21 cellular contexts compared by ENCODE assay signal in the genomic region with DNA sequence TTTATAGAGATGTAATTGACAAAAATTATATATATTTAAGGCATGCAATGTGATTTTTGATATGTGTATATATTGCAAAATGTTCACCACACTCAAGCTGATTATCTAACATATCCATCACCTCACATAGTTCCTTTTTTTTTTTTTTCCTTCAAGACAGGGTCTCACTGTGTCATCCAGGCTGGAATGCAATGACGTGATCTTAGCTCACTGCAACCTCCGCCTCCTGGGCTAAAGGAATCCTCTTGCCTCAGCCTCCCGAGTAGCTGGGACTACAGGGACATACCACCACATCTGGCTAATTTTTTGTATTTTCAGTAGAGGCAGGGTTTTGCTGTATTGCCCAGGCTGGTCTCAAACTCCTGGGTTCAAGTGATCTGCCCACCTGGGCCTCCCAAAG.
DNase-seq lines count a peak whose midpoint lies in the region; ATAC-seq, FAIRE-seq and TF ChIP-seq lines count a peak whose summit lies in the region.
"Had no signal": no experiment of that assay in that cellular context is flagged by ENCODE, and none has a peak within 500 bp of the region (broad histone marks: within the 10 kb centered on the region; RNA-seq: fewer than 3 reads in every experiment).

No MANE protein-coding gene starts in this region.

- TF ChIP-seq CTCF in psoas muscle (IDR thresholded peaks at IDR 0.05) = no peak

- WGBS in psoas muscle, 3 donors = 36 to 83% (median 44%) methylated on average over 3 of the region's 3 CpGs

- H3K27me3 ChIP-seq in psoas muscle (ENCODE audit: insufficient read depth in 3 of 3, low read length in 2 of 3) = no peaks in the 10 kb centered on the region
- H3K27me3 ChIP-seq: BE2C had no signal

- H3K9me3 ChIP-seq in psoas muscle = no peaks in the 10 kb centered on the region
- H3K9me3 ChIP-seq: BE2C, Caco-2, HAP-1 had no signal

- intact Hi-C loops in psoas muscle (cut with DNase I) = no loop called here

- peak overlapping the region; percentile 82 for H3K27ac ChIP-seq in psoas muscle
- H3K27ac ChIP-seq: HL-60 had no signal

- DNase-seq in HT1080 (ENCODE audit: low read depth) (peak; percentile 15), amniotic epithelial cell (ENCODE audit: low read depth) (peak; percentile 45), psoas muscle (no peak), HTR-8/SVneo (ENCODE audit: insufficient read length, low spot score) (no peak), COLO829 (ENCODE audit: low spot score) (no peak), HK-2 (ENCODE audit: unreplicated experiment) (no peak)
- DNase-seq: ACHN; BE2C; C1 segment of cervical spinal cord; Caco-2; CD4-positive, CD25-positive, alpha-beta regulatory T cell; CD8-positive, alpha-beta memory T cell; GF-D8; KBM-7 had no signal

- H3K36me3 ChIP-seq in psoas muscle (ENCODE audit: insufficient read depth in 1 of 2, low read depth in 1 of 2) = no peaks in the 10 kb centered on the region
- H3K36me3 ChIP-seq: BE2C, HAP-1 had no signal

- no peak for FAIRE-seq in HTR-8/SVneo (lab: Jason Lieb, UNC)
- FAIRE-seq: A204.1, D721Med, GM19239, H1, HepG2 had no signal

- H3K4me1 ChIP-seq in psoas muscle = peaks cover 28% of the 10 kb centered on the region
- H3K4me1 ChIP-seq: BE2C, Caco-2, HAP-1 had no signal

- peak in 1 of 4 donors; percentile 23 for ATAC-seq in psoas muscle
- ATAC-seq: HepG2 had no signal

- peak overlapping the region; percentile 66 for H3K4me3 ChIP-seq in psoas muscle
- H3K4me3 ChIP-seq: HAP-1 had no signal

Comparison
In these comparisons a context has a peak if more than half of its experiments do, and no peak if none do; other contexts are left out.
1. DNase-seq: peak in HT1080 (single experiment) and amniotic epithelial cell (single experiment); none in psoas muscle (0 of 2), HTR-8/SVneo (single experiment), COLO829 (single experiment) and HK-2 (single experiment).